8 cellular contexts compared by ENCODE assay signal in genomic region chr2:202871161-202872141, GRCh38. TPM values are rescaled to one million over a fixed set of nuclear protein-coding genes. Genes with fewer than 3 reads are reported as not detected.
A peak's percentile ranks its signal among the peaks of the same experiment; 100 is the strongest.
DNase-seq lines count a peak whose midpoint lies in the region; ATAC-seq and TF ChIP-seq lines count a peak whose summit lies in the region.

Gene ICA1L, minus strand, starts transcription at chr2:202871766. Its CDS starts 42,757 bp downstream, at chr2:202829009.

- H3K27me3 Mint-ChIP-seq in T-helper 17 cell: no peaks in the 10 kb centered on the region

- H3K27ac Mint-ChIP-seq in T-helper 17 cell: peak within 1 kb of the TSS; percentile 90

- H3K36me3 ChIP-seq in right atrium auricular region (no peaks in the 10 kb centered on the region), rectal smooth muscle tissue (ENCODE audit: control insufficient read depth, insufficient read depth, low read length) (no peaks in the 10 kb centered on the region)

- ATAC-seq in T-helper 17 cell: peak; percentile 88

- H3K4me1 ChIP-seq in right atrium auricular region: peaks cover 0 to 4% of the 10 kb centered on the region in 2 donors
- no peaks in the 10 kb centered on the region for H3K4me1 ChIP-seq in rectal smooth muscle tissue (ENCODE audit: control insufficient read depth, insufficient read depth, low read length)

- H3K4me1 Mint-ChIP-seq in T-helper 17 cell: peaks cover 7% of the 10 kb centered on the region

- DNase-seq in HFF-Myc (ENCODE audit: extremely low read depth, low read depth): no peak
- peak; percentile 75 for DNase-seq in NAMALWA (ENCODE audit: low spot score)
- peak; percentile 26 to 40 (median 38) for DNase-seq in T-helper 17 cell
- peak in 53 of 56 donors; percentile 8 to 80 (median 52) for DNase-seq in amygdala (lab: John Stamatoyannopoulos, UW)
- peak; percentile 60 for DNase-seq in right atrium auricular region (ENCODE audit: low spot score)
- no peak for DNase-seq in epidermal melanocyte (ENCODE audit: insufficient read length, low spot score)

- peak within 1 kb of the TSS; percentile 13 for H3K9ac ChIP-seq in rectal smooth muscle tissue (ENCODE audit: low read length)

- H3K27me3 ChIP-seq in right atrium auricular region: no peaks in the 10 kb centered on the region
- no peaks in the 10 kb centered on the region for H3K27me3 ChIP-seq in rectal smooth muscle tissue (ENCODE audit: control insufficient read depth, insufficient read depth, low read length)

- H3K9me3 ChIP-seq in T-helper 17 cell (ENCODE audit: control insufficient read depth, low read length, poor library complexity, severe bottlenecking) (no peaks in the 10 kb centered on the region), right atrium auricular region (no peaks in the 10 kb centered on the region)

- peak within 1 kb of the TSS; percentile 92 for H3K4me3 Mint-ChIP-seq in T-helper 17 cell

- TF ChIP-seq CTCF in GM12874 (IDR thresholded peaks at IDR 0.05; ENCODE audit: insufficient read depth, low read depth, low read length): 0 out of 2 replicates have a peak, but pooled peaks have one; percentile 1
- TF ChIP-seq CTCF in HFF-Myc (IDR thresholded peaks at IDR 0.05; ENCODE audit: low read depth, low read length, missing control alignments): no peak
- TF ChIP-seq CTCF in right atrium auricular region (IDR thresholded peaks at IDR 0.05): no peak

- H3K27ac ChIP-seq in right atrium auricular region (peak within 1 kb of the TSS; percentile 87), rectal smooth muscle tissue (ENCODE audit: low read depth, low read length) (peak within 1 kb of the TSS; percentile 81)

- H3K36me3 Mint-ChIP-seq in T-helper 17 cell (ENCODE audit: low read depth): no peaks in the 10 kb centered on the region

- peak within 1 kb of the TSS; percentile 68 for H3K4me3 ChIP-seq in HFF-Myc (replicated peaks; ENCODE audit: low read depth, low read length)
- H3K4me3 ChIP-seq in right atrium auricular region: peak within 1 kb of the TSS; percentile 77 to 86
- peak within 1 kb of the TSS; percentile 89 for H3K4me3 ChIP-seq in rectal smooth muscle tissue (ENCODE audit: low read length)

RNA-seq across cellular contexts. Expression of gene ICA1L, which starts in this region (rescaled TPM):
- total RNA-seq in T-helper 17 cell: 1 to 10 TPM; 2.4 to 3.3 TPM
- 1 to 10 TPM; 8.6 to 8.9 TPM for total RNA-seq in right atrium auricular region

Comparison
In these comparisons a context has a peak if more than half of its experiments do, and no peak if none do; other contexts are left out.
1. DNase-seq: peak in NAMALWA (single experiment), T-helper 17 cell (3 of 3), amygdala (53 of 56) and right atrium auricular region (single experiment); none in HFF-Myc (single experiment) and epidermal melanocyte (single experiment).
2. Peak in every context shown above with its lines, with median percentiles within 50 percentile points of each other: H3K4me3 ChIP-seq.